Comparison of ENCODE assay signal across 17 cellular contexts in genomic region chr9:31699836-31700235, GRCh38.
"Had no signal": no experiment of that assay in that cellular context is flagged by ENCODE, and none has a peak within 500 bp of the region (broad histone marks: within the 10 kb centered on the region; RNA-seq: fewer than 3 reads in every experiment).

No MANE protein-coding gene starts in this region.

- ATAC-seq: gastrocnemius medialis; heart right ventricle; left lobe of liver; mucosa of descending colon; naive thymus-derived CD8-positive, alpha-beta T cell had no signal

- DNase-seq: colonic mucosa; dermis blood vessel endothelial cell; gastrocnemius medialis; heart right ventricle; hypothalamus; mucosa of descending colon; naive thymus-derived CD8-positive, alpha-beta T cell; sigmoid colon; stimulated activated CD4-positive, alpha-beta T cell treated with anti-CD3 and anti-CD28 coated beads, Interleukin-2, amount 100 ng/mL, for 24 hours; stimulated activated CD4-positive, alpha-beta T cell treated with anti-CD3 and anti-CD28 coated beads, Interleukin-4, amount 100 ng/mL, for 4 hours; tibial artery; upper lobe of left lung; uterus had no signal

- H3K9me3 ChIP-seq: colonic mucosa, gastrocnemius medialis, heart right ventricle, mucosa of descending colon, right atrium auricular region, sigmoid colon, tibial artery, upper lobe of left lung, uterus had no signal

- H3K4me3 Mint-ChIP-seq: naive thymus-derived CD8-positive, alpha-beta T cell; neural crest cell had no signal

- H3K27me3 ChIP-seq: colonic mucosa, gastrocnemius medialis, heart right ventricle, right atrium auricular region, sigmoid colon, tibial artery, upper lobe of left lung, uterus had no signal

- H3K4me1 ChIP-seq: colonic mucosa, gastrocnemius medialis, heart right ventricle, right atrium auricular region, sigmoid colon, tibial artery, upper lobe of left lung, uterus had no signal

- H3K27ac ChIP-seq: colonic mucosa, gastrocnemius medialis, heart right ventricle, right atrium auricular region, sigmoid colon, skin epidermis, tibial artery, upper lobe of left lung, uterus had no signal

- H3K36me3 ChIP-seq: colonic mucosa, gastrocnemius medialis, heart right ventricle, right atrium auricular region, sigmoid colon, tibial artery, upper lobe of left lung, uterus had no signal

- H3K4me1 Mint-ChIP-seq: neural crest cell had no signal

- H3K27me3 Mint-ChIP-seq: naive thymus-derived CD8-positive, alpha-beta T cell had no signal

- H3K4me3 ChIP-seq: colonic mucosa, gastrocnemius medialis, heart right ventricle, mucosa of descending colon, right atrium auricular region, sigmoid colon, skin epidermis, tibial artery, upper lobe of left lung, uterus had no signal
